In the genomic region with DNA sequence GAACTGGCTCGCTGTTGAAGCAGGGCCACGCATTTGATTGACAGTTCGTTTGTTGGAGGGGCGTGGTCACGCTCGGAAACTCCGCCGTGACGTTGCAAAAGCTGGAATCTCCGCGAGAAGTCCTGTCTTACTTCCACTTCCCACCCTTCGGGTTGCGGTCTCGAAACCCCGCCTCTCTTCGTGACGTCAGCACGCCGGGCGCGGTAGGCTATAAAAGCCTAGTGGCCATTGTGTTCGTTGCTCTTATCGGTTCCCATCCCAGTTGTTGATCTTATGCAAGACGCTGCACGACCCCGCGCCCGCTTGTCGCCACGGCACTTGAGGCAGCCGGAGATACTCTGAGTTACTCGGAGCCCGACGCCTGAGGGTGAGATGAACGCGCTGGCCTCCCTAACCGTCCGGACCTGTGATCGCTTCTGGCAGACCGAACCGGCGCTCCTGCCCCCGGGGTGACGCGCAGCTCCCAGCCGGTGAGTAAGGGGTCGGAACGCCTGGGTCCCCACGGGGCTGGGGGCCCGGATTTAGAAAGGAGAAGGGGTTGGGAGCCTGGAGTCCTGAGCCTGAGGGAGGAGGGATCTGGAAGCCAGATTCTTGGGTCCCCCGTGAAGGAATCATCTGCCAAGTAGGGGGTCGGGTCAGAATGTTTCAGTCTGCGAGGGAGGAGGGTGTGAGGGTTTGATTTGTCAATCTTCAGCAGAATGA, we compare ENCODE assay signal across 8 cellular contexts. TPM values are rescaled to one million over a fixed set of nuclear protein-coding genes. Genes with fewer than 3 reads are reported as not detected.
A peak's percentile ranks its signal among the peaks of the same experiment; 100 is the strongest.
DNase-seq lines count a peak whose midpoint lies in the region; ATAC-seq and TF ChIP-seq lines count a peak whose summit lies in the region.

PPP1R15A (plus strand) TSS at position 240 of the 702 bp plus-strand sequence. CDS start 813 bp downstream, outside the sequence.

- intact Hi-C loops in right lobe of liver (cut with DNase I), result no loop called here

- no peaks in the 10 kb centered on the region for H3K9me3 ChIP-seq in right lobe of liver

- TF ChIP-seq POLR2A in GM19099 (IDR thresholded peaks at IDR 0.05; ENCODE audit: extremely low read depth, insufficient read length, low read depth), result peak; percentile 100
- TF ChIP-seq POLR2A in right lobe of liver (IDR thresholded peaks at IDR 0.05), result peak; percentile 99

- under 1% methylated on average over 41 of the region's 53 CpGs for WGBS in right lobe of liver (ENCODE audit: insufficient coverage, low coverage, low lambda C conversion rate, missing lambda C conversion rate)

- peaks cover 0 to 28% (median 13%) of the 10 kb centered on the region in 4 donors for H3K4me1 ChIP-seq in right lobe of liver

- peaks cover 0 to 28% (median 6%) of the 10 kb centered on the region in 4 donors for H3K36me3 ChIP-seq in right lobe of liver

- DNase-seq in AG09319 (ENCODE audit: extremely low read depth, low read depth), result peak; percentile 97
- peak; percentile 94 for DNase-seq in HS-5 (ENCODE audit: low read depth)
- DNase-seq in NK-92 (lab: John Stamatoyannopoulos, UW; ENCODE audit: unreplicated experiment), result peak; percentile 93
- DNase-seq in activated CD8-positive, alpha-beta T cell treated with anti-CD3 and anti-CD28 coated beads, Interleukin-2, amount 10 ng/mL, durations not matched to agents 7 days and 5 days, result peak; percentile 99
- DNase-seq in ecto neural progenitor cell (ENCODE audit: low spot score), result peak; percentile 99
- DNase-seq in right lobe of liver, result peak; percentile 96 to 99 (median 98)
- DNase-seq in stimulated activated CD4-positive, alpha-beta T cell treated with anti-CD3 and anti-CD28 coated beads, Interleukin-4, amount 100 ng/mL, for 24 hours, result peak; percentile 99

- CTCF ChIA-PET in activated CD8-positive, alpha-beta T cell treated with anti-CD3 and anti-CD28 coated beads, Interleukin-2, amount 10 ng/mL, durations not matched to agents 7 days and 5 days (lab: Charles Lee), result interaction anchor here (0.9 to 3.1 kb wide), 8 partner anchors 27 to 121 kb away, joined by 3 to 12 read pairs (median 4); partner anchors contain the start of genes GYS1, HSD17B14 and RUVBL2

- no peaks in the 10 kb centered on the region for H3K27me3 ChIP-seq in right lobe of liver

- POLR2A ChIA-PET in activated CD8-positive, alpha-beta T cell treated with anti-CD3 and anti-CD28 coated beads, Interleukin-2, amount 10 ng/mL, durations not matched to agents 7 days and 5 days (lab: Charles Lee), result interaction anchor here (0.6 to 5.7 kb wide), 31 partner anchors 9 to 623 kb away, joined by 3 to 74 read pairs (median 4); partner anchors contain the start of genes BAX, BCAT2, FTL and GYS1

- H3K27ac Mint-ChIP-seq in activated CD8-positive, alpha-beta T cell treated with anti-CD3 and anti-CD28 coated beads, Interleukin-2, amount 10 ng/mL, durations not matched to agents 7 days and 5 days, result peak within 1 kb of the TSS; percentile 98

- H3K9me3 Mint-ChIP-seq in activated CD8-positive, alpha-beta T cell treated with anti-CD3 and anti-CD28 coated beads, Interleukin-2, amount 10 ng/mL, durations not matched to agents 7 days and 5 days (ENCODE audit: insufficient read depth), result no peaks in the 10 kb centered on the region

- H3K4me3 ChIP-seq in right lobe of liver, result peak within 1 kb of the TSS; percentile 73 to 95 (median 92)

- no peaks in the 10 kb centered on the region for H3K27me3 Mint-ChIP-seq in activated CD8-positive, alpha-beta T cell treated with anti-CD3 and anti-CD28 coated beads, Interleukin-2, amount 10 ng/mL, durations not matched to agents 7 days and 5 days (ENCODE audit: low read depth)

- H3K4me3 Mint-ChIP-seq in activated CD8-positive, alpha-beta T cell treated with anti-CD3 and anti-CD28 coated beads, Interleukin-2, amount 10 ng/mL, durations not matched to agents 7 days and 5 days, result peak within 1 kb of the TSS; percentile 99

- H3K36me3 Mint-ChIP-seq in activated CD8-positive, alpha-beta T cell treated with anti-CD3 and anti-CD28 coated beads, Interleukin-2, amount 10 ng/mL, durations not matched to agents 7 days and 5 days (ENCODE audit: low read depth), result peaks cover 40% of the 10 kb centered on the region

- peak; percentile 47 for ATAC-seq in activated CD8-positive, alpha-beta T cell treated with anti-CD3 and anti-CD28 coated beads, Interleukin-2, amount 10 ng/mL, durations not matched to agents 7 days and 5 days
- ATAC-seq in right lobe of liver, result peak; percentile 67 to 79 (median 78)

- H3K4me1 Mint-ChIP-seq in activated CD8-positive, alpha-beta T cell treated with anti-CD3 and anti-CD28 coated beads, Interleukin-2, amount 10 ng/mL, durations not matched to agents 7 days and 5 days (ENCODE audit: low read depth), result peaks cover 42% of the 10 kb centered on the region

- peak within 1 kb of the TSS; percentile 99 to 100 (median 100) for H3K27ac ChIP-seq in right lobe of liver

- TF ChIP-seq CTCF in AG09319 (IDR thresholded peaks at IDR 0.05; ENCODE audit: low read depth, low read length), result no peak
- TF ChIP-seq CTCF in right lobe of liver (IDR thresholded peaks at IDR 0.05), result peak in 1 of 4 donors; percentile 12

RNA-seq across cellular contexts. Expression of gene PPP1R15A, which starts in this region (rescaled TPM):
- 100 to 1,000 TPM; 104 to 124 TPM for total RNA-seq in activated CD8-positive, alpha-beta T cell treated with anti-CD3 and anti-CD28 coated beads, Interleukin-2, amount 10 ng/mL, durations not matched to agents 7 days and 5 days
- total RNA-seq in right lobe of liver, result 10 to 100 TPM in 4 of 6 experiments, 1 to 10 TPM in 2; 4.5 to 25.6 (median 12.2) TPM

Comparison
In these comparisons a context has a peak if more than half of its experiments do, and no peak if none do; other contexts are left out.
1. Peak in every context shown above with its lines: DNase-seq, ATAC-seq, H3K4me3 ChIP-seq and H3K27ac ChIP-seq.